In the genomic region with DNA sequence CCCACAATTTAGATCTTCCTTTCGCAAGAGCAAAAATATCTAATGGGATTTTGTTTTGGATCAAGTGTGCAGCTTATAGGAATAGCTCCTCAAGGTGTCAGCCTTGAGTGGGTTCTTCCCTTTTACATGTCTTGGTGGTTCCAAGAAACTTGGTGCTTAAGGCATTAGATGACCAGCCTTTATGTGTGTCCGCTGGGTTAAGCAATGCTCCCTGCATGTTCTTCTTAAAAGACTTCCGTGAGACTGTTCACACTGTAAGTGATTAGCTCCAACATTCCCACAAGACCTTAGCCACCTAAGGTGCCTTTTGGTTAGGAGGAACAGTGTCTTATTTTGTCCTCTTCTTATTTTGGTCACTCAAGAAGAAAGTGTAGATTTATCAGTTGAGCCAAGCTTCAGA, we compare ENCODE assay signal across 23 cellular contexts.
A peak's percentile ranks its signal among the peaks of the same experiment; 100 is the strongest.
DNase-seq lines count a peak whose midpoint lies in the region; ATAC-seq and TF ChIP-seq lines count a peak whose summit lies in the region.
"Had no signal": no experiment of that assay in that cellular context is flagged by ENCODE, and none has a peak within 500 bp of the region (broad histone marks: within the 10 kb centered on the region; RNA-seq: fewer than 3 reads in every experiment).

No MANE protein-coding gene starts in this region.

- H4K20me1 ChIP-seq in BLaER1 treated with 17β-estradiol and CSF1 and Interleukin-3, amounts not matched to agents 10 nM and 100 nM: no peaks in the 10 kb centered on the region

- intact Hi-C loops in dendritic cell treated with granulocyte-macrophage colony-stimulating factor and Interleukin-4, amounts not matched to agents 40 ng/mL and 50 ng/mL, for 4 days (cut with micrococcal nuclease): no loop called here

- H3K4me2 ChIP-seq in BLaER1 treated with 17β-estradiol and CSF1 and Interleukin-3, amounts not matched to agents 10 nM and 100 nM: peak overlapping the region in 8 of 11 experiments; percentile 4 to 80 (median 36); a peak in 12 of 22 replicates

- no peaks in the 10 kb centered on the region for H3K27me3 ChIP-seq in BLaER1 treated with 17β-estradiol and CSF1 and Interleukin-3, amounts not matched to agents 10 nM and 100 nM
- H3K27me3 ChIP-seq in HL-60 (ENCODE audit: insufficient read depth, poor library complexity, severe bottlenecking): no peaks in the 10 kb centered on the region

- H3K27ac ChIP-seq in BLaER1 treated with 17β-estradiol and CSF1 and Interleukin-3, amounts not matched to agents 10 nM and 100 nM: no peak overlapping the region
- no peak overlapping the region for H3K27ac ChIP-seq in HL-60 (replicated peaks)
- H3K27ac ChIP-seq: GM23248 had no signal

- H3K4me1 ChIP-seq in BLaER1 treated with 17β-estradiol and CSF1 and Interleukin-3, amounts not matched to agents 10 nM and 100 nM: peaks cover 0 to 40% (median 8%) of the 10 kb centered on the region in 10 experiments; a peak in 13 of 20 replicates
- H3K4me1 ChIP-seq: Caco-2, HAP-1 had no signal

- peak overlapping the region; percentile 60 for H3K27ac Mint-ChIP-seq in dendritic cell treated with granulocyte-macrophage colony-stimulating factor and Interleukin-4, amounts not matched to agents 40 ng/mL and 50 ng/mL, for 4 days
- H3K27ac Mint-ChIP-seq: B cell; CD4-positive, alpha-beta memory T cell; IgD-negative memory B cell; T-helper 17 cell had no signal

- H3K27me3 Mint-ChIP-seq in dendritic cell treated with granulocyte-macrophage colony-stimulating factor and Interleukin-4, amounts not matched to agents 40 ng/mL and 50 ng/mL, for 4 days: peaks cover 6% of the 10 kb centered on the region
- H3K27me3 Mint-ChIP-seq: B cell; CD4-positive, alpha-beta memory T cell; IgD-negative memory B cell; T-helper 17 cell had no signal

- TF ChIP-seq POLR2A in NB4 (IDR thresholded peaks at IDR 0.05; ENCODE audit: extremely low read depth, insufficient read length): no peak

- peak; percentile 1 to 40 for DNase-seq in HL-60 (ENCODE audit: low read depth in 1 of 2, low spot score in 1 of 2)
- peak; percentile 52 for DNase-seq in NB4 (ENCODE audit: low read depth)
- DNase-seq in globus pallidus (ENCODE audit: low spot score): no peak
- DNase-seq: Caco-2; CD4-positive, alpha-beta memory T cell; DMS 273 treated with DMSO at 0.1 percent for 48 hours; DMS79 treated with DMSO at 0.1 percent for 48 hours; GM23248; NCI-H1092 treated with DMSO at 0.1 percent for 48 hours; NCI-H1436 treated with DMSO at 0.1 percent for 48 hours; NCI-H1930; OCI-M1; Right ventricle myocardium superior; SW 1271; T-helper 17 cell had no signal

- peaks cover 23% of the 10 kb centered on the region for H3K9me3 Mint-ChIP-seq in dendritic cell treated with granulocyte-macrophage colony-stimulating factor and Interleukin-4, amounts not matched to agents 40 ng/mL and 50 ng/mL, for 4 days

- peaks cover 6% of the 10 kb centered on the region for H3K36me3 Mint-ChIP-seq in dendritic cell treated with granulocyte-macrophage colony-stimulating factor and Interleukin-4, amounts not matched to agents 40 ng/mL and 50 ng/mL, for 4 days (ENCODE audit: low read depth)
- H3K36me3 Mint-ChIP-seq: CD4-positive, alpha-beta memory T cell had no signal

- ATAC-seq in HG03097 (IDR thresholded peaks at IDR 0.05; ENCODE audit: low FRiP score, unreplicated experiment) (no peak), GM21526 (IDR thresholded peaks at IDR 0.05; ENCODE audit: low FRiP score, unreplicated experiment) (no peak)
- ATAC-seq: GM12878, T-helper 17 cell had no signal

- TF ChIP-seq CTCF in HL-60 (IDR thresholded peaks at IDR 0.05; ENCODE audit: insufficient read depth, low read length): no peak
- peak; percentile 7 for TF ChIP-seq CTCF in NB4 (IDR thresholded peaks at IDR 0.05; ENCODE audit: low read depth, low read length)

- H3K4me3 Mint-ChIP-seq in dendritic cell treated with granulocyte-macrophage colony-stimulating factor and Interleukin-4, amounts not matched to agents 40 ng/mL and 50 ng/mL, for 4 days: no peak overlapping the region
- H3K4me3 Mint-ChIP-seq: B cell; CD4-positive, alpha-beta memory T cell; IgD-negative memory B cell; T-helper 17 cell had no signal

- no peak overlapping the region; a peak in 1 of 22 replicates for H3K9ac ChIP-seq in BLaER1 treated with 17β-estradiol and CSF1 and Interleukin-3, amounts not matched to agents 10 nM and 100 nM
- H3K9ac ChIP-seq: GM23248 had no signal

- peaks cover 53% of the 10 kb centered on the region for H3K4me1 Mint-ChIP-seq in dendritic cell treated with granulocyte-macrophage colony-stimulating factor and Interleukin-4, amounts not matched to agents 40 ng/mL and 50 ng/mL, for 4 days (ENCODE audit: low read depth)
- H3K4me1 Mint-ChIP-seq: B cell; CD4-positive, alpha-beta memory T cell; IgD-negative memory B cell; T-helper 17 cell had no signal

- no peaks in the 10 kb centered on the region for H3K36me3 ChIP-seq in BLaER1 treated with 17β-estradiol and CSF1 and Interleukin-3, amounts not matched to agents 10 nM and 100 nM
- H3K36me3 ChIP-seq: HAP-1 had no signal

- H3K9me3 ChIP-seq in BLaER1 treated with 17β-estradiol and CSF1 and Interleukin-3, amounts not matched to agents 10 nM and 100 nM (replicated peaks in 1 of 11): peaks cover 9 to 19% (median 12%) of the 10 kb centered on the region in 11 experiments; a peak in 16 of 22 replicates
- H3K9me3 ChIP-seq: Caco-2, HAP-1 had no signal

- no peak overlapping the region for H3K4me3 ChIP-seq in BLaER1 treated with 17β-estradiol and CSF1 and Interleukin-3, amounts not matched to agents 10 nM and 100 nM
- H3K4me3 ChIP-seq in HL-60 (replicated peaks; ENCODE audit: insufficient read depth, low read length) (no peak overlapping the region), NB4 (ENCODE audit: low read depth, low read length) (no peak overlapping the region)
- H3K4me3 ChIP-seq: GM12878, GM23248, HAP-1 had no signal
